In the genomic region with DNA sequence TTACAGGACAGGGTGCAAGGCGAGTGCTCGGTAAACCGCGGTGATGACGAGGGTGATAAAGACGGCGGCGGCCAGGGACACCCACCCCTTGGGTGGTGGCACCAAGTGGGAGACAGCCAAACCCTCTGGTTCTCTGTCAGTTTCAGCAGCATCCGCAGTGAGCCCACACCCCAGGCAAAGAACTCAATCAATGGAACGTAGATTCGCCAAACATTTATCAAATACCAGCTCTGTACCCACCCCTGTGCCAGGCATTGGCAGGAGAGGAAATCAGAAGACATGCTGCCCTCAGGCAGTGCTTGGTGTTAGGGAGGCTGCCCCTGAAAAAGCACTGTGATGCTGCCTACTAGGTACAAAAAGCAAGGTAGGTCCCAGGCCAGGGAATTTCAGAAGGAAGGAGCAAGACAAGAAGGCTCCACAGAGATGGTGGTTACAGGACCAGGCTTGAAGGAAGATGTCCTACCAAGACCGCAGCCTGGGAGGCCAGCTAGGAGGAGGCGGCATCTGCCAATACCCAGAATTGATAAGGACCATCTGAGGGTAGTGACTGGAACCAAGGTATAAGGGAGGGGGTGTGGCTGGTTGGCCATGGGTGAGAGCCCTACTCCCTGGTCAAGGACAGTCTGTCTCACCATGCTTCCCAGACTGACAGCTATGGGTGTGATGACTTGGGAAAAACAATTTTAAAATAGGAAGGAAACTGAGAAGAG, we compare ENCODE assay signal across 21 cellular contexts. TPM values are rescaled to one million over a fixed set of nuclear protein-coding genes. Genes with fewer than 3 reads are reported as not detected.
DNase-seq lines count a peak whose midpoint lies in the region; ATAC-seq and TF ChIP-seq lines count a peak whose summit lies in the region.
"Had no signal": no experiment of that assay in that cellular context is flagged by ENCODE, and none has a peak within 500 bp of the region (broad histone marks: within the 10 kb centered on the region; RNA-seq: fewer than 3 reads in every experiment).

No MANE protein-coding gene starts in this region.

- H3K9me3 Mint-ChIP-seq in GM23338 = peaks cover 17% of the 10 kb centered on the region
- H3K9me3 Mint-ChIP-seq in nephron progenitor cell = peaks cover 3% of the 10 kb centered on the region
- H3K9me3 Mint-ChIP-seq in activated T-helper 1 cell treated with anti-CD3 and anti-CD28 coated beads, Interleukin-12 subunit alpha, Interleukin-12 subunit beta, Interleukin-2, Interleukin-4 antibody, amounts not matched to agents 30 ng/mL and 10 ng/mL and 1 ng/mL, durations not matched to agents 14 hours and 24 hours and 36 hours = no peaks in the 10 kb centered on the region
- H3K9me3 Mint-ChIP-seq in osteocyte (ENCODE audit: unreplicated experiment) = peaks cover 5% of the 10 kb centered on the region

- H3F3A ChIP-seq in GM23338 (replicated peaks; ENCODE audit: low read depth) = no peaks in the 10 kb centered on the region

- ATAC-seq in GM23338 (no peak), body of pancreas (peak; percentile 0), sciatic nerve (peak; percentile 24)
- ATAC-seq: HepG2 had no signal

- no peak overlapping the region for H3K4me3 ChIP-seq in GM23338
- no peak overlapping the region for H3K4me3 ChIP-seq in body of pancreas
- no peak overlapping the region for H3K4me3 ChIP-seq in spleen

- DNase-seq in GM23338 (ENCODE audit: low spot score) (no peak), body of pancreas (peak in 1 of 4 donors; percentile 59), nephron progenitor cell (no peak), sciatic nerve (ENCODE audit: low spot score) (no peak), NCI-H510A treated with DMSO at 0.1 percent for 48 hours (lab: John Stamatoyannopoulos, UW) (no peak), spleen (no peak), osteocyte (ENCODE audit: extremely low spot score, unreplicated experiment) (no peak)
- DNase-seq in activated T-helper 1 cell treated with anti-CD3 and anti-CD28 coated beads, Interleukin-12 subunit alpha, Interleukin-12 subunit beta, Interleukin-2, Interleukin-4 antibody, amounts not matched to agents 30 ng/mL and 10 ng/mL and 1 ng/mL, durations not matched to agents 14 hours and 24 hours and 36 hours (ENCODE audit: low spot score) = no peak
- DNase-seq: ACHN; BE2C; C1 segment of cervical spinal cord; CD4-positive, CD25-positive, alpha-beta regulatory T cell; CD8-positive, alpha-beta memory T cell; COR-L47; GM23248; HCEC 1CT had no signal

- H4K20me1 ChIP-seq in GM23338 (replicated peaks; ENCODE audit: insufficient read depth) = no peaks in the 10 kb centered on the region

- H3K36me3 Mint-ChIP-seq in GM23338 (ENCODE audit: low read depth) = peaks cover 3% of the 10 kb centered on the region; the same call in 2 of the 3 replicates
- H3K36me3 Mint-ChIP-seq in nephron progenitor cell (ENCODE audit: low read depth) = no peaks in the 10 kb centered on the region
- no peaks in the 10 kb centered on the region for H3K36me3 Mint-ChIP-seq in activated T-helper 1 cell treated with anti-CD3 and anti-CD28 coated beads, Interleukin-12 subunit alpha, Interleukin-12 subunit beta, Interleukin-2, Interleukin-4 antibody, amounts not matched to agents 30 ng/mL and 10 ng/mL and 1 ng/mL, durations not matched to agents 14 hours and 24 hours and 36 hours (ENCODE audit: low read depth)
- no peaks in the 10 kb centered on the region for H3K36me3 Mint-ChIP-seq in osteocyte (ENCODE audit: unreplicated experiment)
- H3K36me3 Mint-ChIP-seq: CD4-positive, CD25-positive, alpha-beta regulatory T cell; CD8-positive, alpha-beta memory T cell; IgD-negative memory B cell had no signal

- 0 out of 2 replicates have a peak, but pooled peaks cover 3% of the 10 kb centered on the region for H3K36me3 ChIP-seq in GM23338 (ENCODE audit: insufficient read depth)
- H3K36me3 ChIP-seq in body of pancreas (replicated peaks in 1 of 2; ENCODE audit: insufficient read depth in 1 of 2, low read depth in 2 of 2) = no peaks in the 10 kb centered on the region
- no peaks in the 10 kb centered on the region for H3K36me3 ChIP-seq in spleen
- H3K36me3 ChIP-seq: BE2C had no signal

- H3K9me3 ChIP-seq in body of pancreas (no peaks in the 10 kb centered on the region), spleen (peaks cover 0 to 8% (median 0%) of the 10 kb centered on the region in 8 donors)
- H3K9me3 ChIP-seq: BE2C had no signal

- H3K27ac Mint-ChIP-seq in GM23338 (no peak overlapping the region), nephron progenitor cell (no peak overlapping the region), osteocyte (ENCODE audit: unreplicated experiment) (no peak overlapping the region)
- no peak overlapping the region for H3K27ac Mint-ChIP-seq in activated T-helper 1 cell treated with anti-CD3 and anti-CD28 coated beads, Interleukin-12 subunit alpha, Interleukin-12 subunit beta, Interleukin-2, Interleukin-4 antibody, amounts not matched to agents 30 ng/mL and 10 ng/mL and 1 ng/mL, durations not matched to agents 14 hours and 24 hours and 36 hours
- H3K27ac Mint-ChIP-seq: CD4-positive, CD25-positive, alpha-beta regulatory T cell; IgD-negative memory B cell had no signal

- H3K4me3 Mint-ChIP-seq in GM23338 (peak overlapping the region; percentile 74; the same call in 2 of the 3 replicates), nephron progenitor cell (peak overlapping the region; percentile 74), osteocyte (ENCODE audit: unreplicated experiment) (no peak overlapping the region)
- no peak overlapping the region for H3K4me3 Mint-ChIP-seq in activated T-helper 1 cell treated with anti-CD3 and anti-CD28 coated beads, Interleukin-12 subunit alpha, Interleukin-12 subunit beta, Interleukin-2, Interleukin-4 antibody, amounts not matched to agents 30 ng/mL and 10 ng/mL and 1 ng/mL, durations not matched to agents 14 hours and 24 hours and 36 hours
- H3K4me3 Mint-ChIP-seq: CD8-positive, alpha-beta memory T cell; IgD-negative memory B cell had no signal

- no peak overlapping the region for H3K4me2 ChIP-seq in GM23338

- H3K79me2 ChIP-seq in GM23338 (replicated peaks; ENCODE audit: insufficient read depth) = no peaks in the 10 kb centered on the region

- TF ChIP-seq CTCF in GM23338 (conservative IDR thresholded peaks at IDR 0.05; ENCODE audit: low read depth in 2 of 2) (no peak), body of pancreas (IDR thresholded peaks at IDR 0.05) (no peak), nephron progenitor cell (IDR thresholded peaks at IDR 0.05) (no peak), spleen (IDR thresholded peaks at IDR 0.05 in 8 of 11, conservative IDR thresholded peaks at IDR 0.05 in 3 of 11) (no peak), osteocyte (IDR thresholded peaks at IDR 0.05) (no peak)

- TF ChIP-seq POLR2A in body of pancreas (IDR thresholded peaks at IDR 0.05) (no peak), spleen (IDR thresholded peaks at IDR 0.05) (no peak)

- H3K4me1 Mint-ChIP-seq in GM23338 (peaks cover 6% of the 10 kb centered on the region; the same call in 1 of the 3 replicates), nephron progenitor cell (peaks cover 14% of the 10 kb centered on the region), osteocyte (ENCODE audit: unreplicated experiment) (no peaks in the 10 kb centered on the region)
- no peaks in the 10 kb centered on the region for H3K4me1 Mint-ChIP-seq in activated T-helper 1 cell treated with anti-CD3 and anti-CD28 coated beads, Interleukin-12 subunit alpha, Interleukin-12 subunit beta, Interleukin-2, Interleukin-4 antibody, amounts not matched to agents 30 ng/mL and 10 ng/mL and 1 ng/mL, durations not matched to agents 14 hours and 24 hours and 36 hours (ENCODE audit: low read depth)
- H3K4me1 Mint-ChIP-seq: CD4-positive, CD25-positive, alpha-beta regulatory T cell; CD8-positive, alpha-beta memory T cell had no signal

- intact Hi-C loops in body of pancreas (cut with DNase I) = no loop called here
- intact Hi-C loops in sciatic nerve (cut with DNase I) = no loop called here
- intact Hi-C loops in spleen (cut with DNase I; ENCODE audit: low total_unique reads) = no loop called here
- intact Hi-C loops in activated T-helper 1 cell treated with anti-CD3 and anti-CD28 coated beads, Interleukin-12 subunit alpha, Interleukin-12 subunit beta, Interleukin-2, Interleukin-4 antibody, amounts not matched to agents 30 ng/mL and 10 ng/mL and 1 ng/mL, durations not matched to agents 14 hours and 24 hours and 36 hours (cut with micrococcal nuclease) = no loop called here

- peaks cover 6% of the 10 kb centered on the region; the same call in 1 of the 2 replicates for H3K9me2 ChIP-seq in GM23338 (ENCODE audit: insufficient read depth)

- H3K4me1 ChIP-seq in GM23338 (ENCODE audit: insufficient read depth) (no peaks in the 10 kb centered on the region), body of pancreas (peaks cover 48% of the 10 kb centered on the region), spleen (no peaks in the 10 kb centered on the region)
- H3K4me1 ChIP-seq: BE2C had no signal

- H3K27me3 Mint-ChIP-seq in GM23338 (ENCODE audit: insufficient read depth, low read depth, poor library complexity) (peaks cover 13% of the 10 kb centered on the region), nephron progenitor cell (ENCODE audit: low read depth, poor library complexity) (peaks cover 45% of the 10 kb centered on the region), osteocyte (ENCODE audit: unreplicated experiment) (no peaks in the 10 kb centered on the region)
- no peaks in the 10 kb centered on the region for H3K27me3 Mint-ChIP-seq in activated T-helper 1 cell treated with anti-CD3 and anti-CD28 coated beads, Interleukin-12 subunit alpha, Interleukin-12 subunit beta, Interleukin-2, Interleukin-4 antibody, amounts not matched to agents 30 ng/mL and 10 ng/mL and 1 ng/mL, durations not matched to agents 14 hours and 24 hours and 36 hours (ENCODE audit: insufficient read depth)

- H3K27ac ChIP-seq in GM23338 (ENCODE audit: low read depth) = no peak overlapping the region
- H3K27ac ChIP-seq in body of pancreas = peak overlapping the region; percentile 68 to 97 (median 88)
- H3K27ac ChIP-seq in spleen = no peak overlapping the region
- H3K27ac ChIP-seq: GM23248, HL-60 had no signal

- WGBS in body of pancreas, 2 donors = 34 to 41% methylated on average over 12 to 13 of the region's 13 CpGs
- 92 to 98% (median 95%) methylated on average over 12 to 13 of the region's 13 CpGs for WGBS in spleen, 5 donors

- no peak overlapping the region for H2AFZ ChIP-seq in GM23338
- H2AFZ ChIP-seq: GM23248 had no signal

- peaks cover 14% of the 10 kb centered on the region; the same call in 1 of the 2 replicates for H3K27me3 ChIP-seq in GM23338 (ENCODE audit: insufficient read depth)
- no peaks in the 10 kb centered on the region for H3K27me3 ChIP-seq in body of pancreas
- H3K27me3 ChIP-seq in spleen (replicated peaks in 1 of 7) = peaks cover 0 to 43% (median 9%) of the 10 kb centered on the region in 7 donors
- H3K27me3 ChIP-seq: BE2C had no signal

RNA-seq across cellular contexts. Expression of gene PNLIPRP2, which starts 10.2 kb away (rescaled TPM):
- not detected in 2 replicates for total RNA-seq in GM23338 (2014; rRNA removed; shearing (Covaris generic))
- polyA plus RNA-seq in GM23338 (2016; fragmentation: Nextera tagmentation; extraction: Ambion mirVana) = 0.19 and 0.24 TPM in 2 replicates
- 1,000 to 10,000 TPM in 1 of 2 donors, 100 to 1,000 TPM in 1; 455 to 2,069 TPM for total RNA-seq in body of pancreas
- total RNA-seq in sciatic nerve = 1.6 TPM
- total RNA-seq in spleen = under 1 TPM in 2 of 7 donors, not detected in 5; 0.37 to 0.60 TPM
- polyA plus RNA-seq in spleen = under 1 TPM in 2 of 3 donors, not detected in 1; 0.07 to 0.15 TPM
- total RNA-seq in activated T-helper 1 cell treated with anti-CD3 and anti-CD28 coated beads, Interleukin-12 subunit alpha, Interleukin-12 subunit beta, Interleukin-2, Interleukin-4 antibody, amounts not matched to agents 30 ng/mL and 10 ng/mL and 1 ng/mL, durations not matched to agents 14 hours and 24 hours and 36 hours = not detected in 2 replicates
- total RNA-seq in osteocyte = not detected in 2 replicates
- total RNA-seq: A172; CD4-positive, CD25-positive, alpha-beta regulatory T cell; CD8-positive, alpha-beta memory T cell; GM23248; HT1080 had no signal
- polyA plus RNA-seq: CD4-positive, CD25-positive, alpha-beta regulatory T cell; CD8-positive, alpha-beta memory T cell; GM23248; IgD-negative memory B cell had no signal

RNA-seq across cellular contexts. Expression of gene PNLIPRP1, which starts 19.8 kb away (rescaled TPM):
- total RNA-seq in GM23338 (2014; rRNA removed; shearing (Covaris generic)) = not detected in 2 replicates
- 0.21 TPM in 1 of 2 replicates, not detected in the other for polyA plus RNA-seq in GM23338 (2016; fragmentation: Nextera tagmentation; extraction: Ambion mirVana)
- total RNA-seq in body of pancreas = 1,000 to 10,000 TPM; 3,318 to 4,534 TPM
- 1.2 TPM for total RNA-seq in sciatic nerve
- total RNA-seq in spleen = 1 to 10 TPM in 2 of 7 donors, under 1 TPM in 1, not detected in 4; 0.43 to 1.2 (median 1.1) TPM
- under 1 TPM; 0.06 to 0.46 (median 0.23) TPM for polyA plus RNA-seq in spleen
- total RNA-seq in activated T-helper 1 cell treated with anti-CD3 and anti-CD28 coated beads, Interleukin-12 subunit alpha, Interleukin-12 subunit beta, Interleukin-2, Interleukin-4 antibody, amounts not matched to agents 30 ng/mL and 10 ng/mL and 1 ng/mL, durations not matched to agents 14 hours and 24 hours and 36 hours = not detected in 2 replicates
- not detected in 2 replicates for total RNA-seq in osteocyte
- total RNA-seq: A172; CD4-positive, CD25-positive, alpha-beta regulatory T cell; CD8-positive, alpha-beta memory T cell; GM23248; HepG2; HT1080 had no signal
- polyA plus RNA-seq: CD4-positive, CD25-positive, alpha-beta regulatory T cell; CD8-positive, alpha-beta memory T cell; GM23248; HepG2; IgD-negative memory B cell had no signal

Comparison
In these comparisons a context has a peak if more than half of its experiments do, and no peak if none do; other contexts are left out.
1. H3K27ac ChIP-seq: peak in body of pancreas (4 of 4); none in GM23338 (single experiment) and spleen (0 of 8).
2. H3K4me3 Mint-ChIP-seq: peak in GM23338 (single experiment) and nephron progenitor cell (single experiment); none in activated T-helper 1 cell treated with anti-CD3 and anti-CD28 coated beads, Interleukin-12 subunit alpha, Interleukin-12 subunit beta, Interleukin-2, Interleukin-4 antibody, amounts not matched to agents 30 ng/mL and 10 ng/mL and 1 ng/mL, durations not matched to agents 14 hours and 24 hours and 36 hours (single experiment) and osteocyte (single experiment).
3. RNA of gene PNLIPRP2, which starts 10.2 kb away (total RNA-seq): 455 to 2,069 TPM in body of pancreas; 1.6 TPM in sciatic nerve (single experiment), not detected in GM23338, 0.37 to 0.60 TPM in spleen, not detected in activated T-helper 1 cell treated with anti-CD3 and anti-CD28 coated beads, Interleukin-12 subunit alpha, Interleukin-12 subunit beta, Interleukin-2, Interleukin-4 antibody, amounts not matched to agents 30 ng/mL and 10 ng/mL and 1 ng/mL, durations not matched to agents 14 hours and 24 hours and 36 hours and not detected in osteocyte; every median in the first group is over 100 times any median in the second.
4. RNA of gene PNLIPRP1, which starts 19.8 kb away (total RNA-seq): 3,318 to 4,534 TPM in body of pancreas; 1.2 TPM in sciatic nerve (single experiment), not detected in GM23338, 0.43 to 1.2 TPM in spleen, not detected in activated T-helper 1 cell treated with anti-CD3 and anti-CD28 coated beads, Interleukin-12 subunit alpha, Interleukin-12 subunit beta, Interleukin-2, Interleukin-4 antibody, amounts not matched to agents 30 ng/mL and 10 ng/mL and 1 ng/mL, durations not matched to agents 14 hours and 24 hours and 36 hours and not detected in osteocyte; every median in the first group is over 1,000 times any median in the second.